9 cellular contexts compared by ENCODE assay signal in the genomic region with DNA sequence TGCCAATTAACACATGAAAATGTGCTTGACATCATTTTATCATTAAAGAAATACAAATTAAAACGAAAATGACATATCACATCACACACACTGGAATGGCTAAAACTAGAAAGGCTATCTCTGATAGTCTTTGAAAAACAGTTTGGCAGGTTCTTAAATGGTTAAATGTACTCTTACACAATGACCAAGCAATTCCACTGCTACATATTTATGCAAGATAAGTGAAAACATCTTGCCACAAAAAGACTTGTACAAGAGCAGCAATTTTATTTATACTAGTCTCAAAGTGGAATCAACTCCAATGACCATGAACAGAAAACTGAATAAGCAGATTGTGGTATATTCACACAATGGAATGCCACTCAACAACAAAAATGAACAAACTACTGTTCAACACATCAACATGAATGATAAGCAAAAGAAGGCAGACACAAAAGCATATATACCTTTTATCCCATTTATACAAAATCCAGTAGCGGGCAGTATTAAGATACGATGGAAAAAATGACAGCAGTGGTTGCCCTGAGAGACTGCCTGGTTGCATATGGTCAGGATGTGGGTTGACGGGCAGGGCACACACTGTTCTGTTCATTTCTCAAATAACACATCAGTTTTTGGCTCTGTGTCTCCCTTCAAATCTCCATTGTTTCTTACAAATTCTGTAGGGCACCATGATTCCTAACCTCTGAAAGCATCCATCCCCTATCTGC. TPM values are rescaled to one million over a fixed set of nuclear protein-coding genes. Genes with fewer than 3 reads are reported as not detected.
A peak's percentile ranks its signal among the peaks of the same experiment; 100 is the strongest.
DNase-seq lines count a peak whose midpoint lies in the region; ATAC-seq and TF ChIP-seq lines count a peak whose summit lies in the region.
"Had no signal": no experiment of that assay in that cellular context is flagged by ENCODE, and none has a peak within 500 bp of the region (broad histone marks: within the 10 kb centered on the region; RNA-seq: fewer than 3 reads in every experiment).

No MANE protein-coding gene starts in this region.

- TF ChIP-seq CTCF in chondrocyte (IDR thresholded peaks at IDR 0.05): no peak
- TF ChIP-seq CTCF in BE2C (IDR thresholded peaks at IDR 0.05; ENCODE audit: low read depth, low read length): no peak

- no peaks in the 10 kb centered on the region for H3K27me3 Mint-ChIP-seq in chondrocyte (ENCODE audit: low read depth)

- peak in 2 of 3 donors; percentile 24 to 34 for DNase-seq in stimulated activated CD4-positive, alpha-beta T cell treated with anti-CD3 and anti-CD28 coated beads, Interleukin-12 subunit alpha, Interleukin-12 subunit beta, amount 100 ng/mL, for 48 hours (ENCODE audit: low read depth in 2 of 3, low spot score in 1 of 3)
- DNase-seq in stimulated activated CD4-positive, alpha-beta T cell treated with anti-CD3 and anti-CD28 coated beads, Interleukin-2, amount 100 ng/mL, for 48 hours: no peak
- no peak for DNase-seq in chondrocyte (ENCODE audit: low spot score)
- peak; percentile 19 for DNase-seq in stimulated activated CD8-positive, alpha-beta memory T cell treated with anti-CD3 and anti-CD28 coated beads, Interleukin-15, amount 100 ng/mL, for 1 hour (ENCODE audit: low read depth)
- DNase-seq in AG08396 (ENCODE audit: low spot score): no peak
- DNase-seq in ACHN: no peak
- no peak for DNase-seq in BE2C

- H3K4me1 Mint-ChIP-seq in chondrocyte (ENCODE audit: low read depth): peaks cover 47% of the 10 kb centered on the region

- no peak overlapping the region for H3K4me3 ChIP-seq in BE2C (ENCODE audit: low read depth, low read length)
- H3K4me3 ChIP-seq: adrenal gland had no signal

- no peak overlapping the region for H3K4me3 Mint-ChIP-seq in chondrocyte (ENCODE audit: unreplicated experiment)

- H3K36me3 Mint-ChIP-seq in chondrocyte (ENCODE audit: low read depth): peaks cover 19% of the 10 kb centered on the region

- H3K9me3 Mint-ChIP-seq in chondrocyte (ENCODE audit: low read depth): peaks cover 2% of the 10 kb centered on the region

- no peaks in the 10 kb centered on the region for H3K4me1 ChIP-seq in BE2C

- H3K27me3 ChIP-seq in BE2C: no peaks in the 10 kb centered on the region
- H3K27me3 ChIP-seq: adrenal gland had no signal

- in situ Hi-C loops in ACHN (cut with HindIII; ENCODE audit: low pct_ligation_motif_present, low pct_unique_long_range_greater_than_20kb, low sequenced_read_pairs): no loop called here

- ATAC-seq in SK-N-SH treated with all-trans-retinoic acid at 6 μM for 48 hours: peak; percentile 92

- H3K36me3 ChIP-seq in BE2C: no peaks in the 10 kb centered on the region

- H3K27ac Mint-ChIP-seq in chondrocyte (ENCODE audit: unreplicated experiment): peak overlapping the region; percentile 74

- no peaks in the 10 kb centered on the region; the same call in 1 of the 2 replicates for H3K9me3 ChIP-seq in BE2C

TF ChIP-seq in SK-N-SH treated with all-trans-retinoic acid at 6 μM for 48 hours, 23 proteins besides CTCF, POLR2A, EP300 and RAD21:
- TF ChIP-seq TCF4 (CRISPR knock-in tag; IDR thresholded peaks at IDR 0.05; ENCODE audit: borderline replicate concordance): no peak
- no peak for TF ChIP-seq ZNF70 (CRISPR knock-in tag; IDR thresholded peaks at IDR 0.05)
- no peak for TF ChIP-seq ESRRG (CRISPR knock-in tag; IDR thresholded peaks at IDR 0.05)
- no peak for TF ChIP-seq CSDC2 (CRISPR knock-in tag; IDR thresholded peaks at IDR 0.05)
- no peak for TF ChIP-seq ZFP3 (CRISPR knock-in tag; IDR thresholded peaks at IDR 0.05)
- TF ChIP-seq, protein P1, sequence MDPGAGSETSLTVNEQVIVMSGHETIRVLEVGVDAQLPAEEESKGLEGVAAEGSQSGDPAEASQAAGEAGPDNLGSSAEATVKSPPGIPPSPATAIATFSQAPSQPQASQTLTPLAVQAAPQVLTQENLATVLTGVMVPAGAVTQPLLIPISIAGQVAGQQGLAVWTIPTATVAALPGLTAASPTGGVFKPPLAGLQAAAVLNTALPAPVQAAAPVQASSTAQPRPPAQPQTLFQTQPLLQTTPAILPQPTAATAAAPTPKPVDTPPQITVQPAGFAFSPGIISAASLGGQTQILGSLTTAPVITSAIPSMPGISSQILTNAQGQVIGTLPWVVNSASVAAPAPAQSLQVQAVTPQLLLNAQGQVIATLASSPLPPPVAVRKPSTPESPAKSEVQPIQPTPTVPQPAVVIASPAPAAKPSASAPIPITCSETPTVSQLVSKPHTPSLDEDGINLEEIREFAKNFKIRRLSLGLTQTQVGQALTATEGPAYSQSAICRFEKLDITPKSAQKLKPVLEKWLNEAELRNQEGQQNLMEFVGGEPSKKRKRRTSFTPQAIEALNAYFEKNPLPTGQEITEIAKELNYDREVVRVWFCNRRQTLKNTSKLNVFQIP (CRISPR knock-in tag; IDR thresholded peaks at IDR 0.05; ENCODE audit: borderline replicate concordance, low read depth): no peak
- TF ChIP-seq ARNTL (CRISPR knock-in tag; IDR thresholded peaks at IDR 0.05; ENCODE audit: borderline replicate concordance, low read depth): no peak
- TF ChIP-seq, protein P2, sequence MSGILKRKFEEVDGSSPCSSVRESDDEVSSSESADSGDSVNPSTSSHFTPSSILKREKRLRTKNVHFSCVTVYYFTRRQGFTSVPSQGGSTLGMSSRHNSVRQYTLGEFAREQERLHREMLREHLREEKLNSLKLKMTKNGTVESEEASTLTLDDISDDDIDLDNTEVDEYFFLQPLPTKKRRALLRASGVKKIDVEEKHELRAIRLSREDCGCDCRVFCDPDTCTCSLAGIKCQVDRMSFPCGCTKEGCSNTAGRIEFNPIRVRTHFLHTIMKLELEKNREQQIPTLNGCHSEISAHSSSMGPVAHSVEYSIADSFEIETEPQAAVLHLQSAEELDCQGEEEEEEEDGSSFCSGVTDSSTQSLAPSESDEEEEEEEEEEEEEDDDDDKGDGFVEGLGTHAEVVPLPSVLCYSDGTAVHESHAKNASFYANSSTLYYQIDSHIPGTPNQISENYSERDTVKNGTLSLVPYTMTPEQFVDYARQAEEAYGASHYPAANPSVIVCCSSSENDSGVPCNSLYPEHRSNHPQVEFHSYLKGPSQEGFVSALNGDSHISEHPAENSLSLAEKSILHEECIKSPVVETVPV (CRISPR knock-in tag; IDR thresholded peaks at IDR 0.05): no peak
- no peak for TF ChIP-seq ISL1 (CRISPR knock-in tag; IDR thresholded peaks at IDR 0.05)
- no peak for TF ChIP-seq TOX (CRISPR knock-in tag; IDR thresholded peaks at IDR 0.05; ENCODE audit: borderline replicate concordance)
- TF ChIP-seq ZC3H10 (CRISPR knock-in tag; IDR thresholded peaks at IDR 0.05): no peak
- no peak for TF ChIP-seq ZNF565 (CRISPR knock-in tag; conservative IDR thresholded peaks at IDR 0.05; ENCODE audit: low read depth)
- no peak for TF ChIP-seq PPARA (CRISPR knock-in tag; IDR thresholded peaks at IDR 0.05; ENCODE audit: borderline replicate concordance)
- no peak for TF ChIP-seq BACH2 (CRISPR knock-in tag; IDR thresholded peaks at IDR 0.05; ENCODE audit: borderline replicate concordance)

RNA-seq across cellular contexts. Expression of a gene that starts 25.3 kb away (rescaled TPM):
- 57.6 to 67.0 TPM (median 66.7 TPM) in 3 replicates for total RNA-seq in chondrocyte
- polyA plus RNA-seq in BE2C (2012; ENCODE audit: insufficient read depth, insufficient read length, low read depth): 0.79 TPM

Comparison
In these comparisons a context has a peak if more than half of its experiments do, and no peak if none do; other contexts are left out.
1. DNase-seq: peak in stimulated activated CD4-positive, alpha-beta T cell treated with anti-CD3 and anti-CD28 coated beads, Interleukin-12 subunit alpha, Interleukin-12 subunit beta, amount 100 ng/mL, for 48 hours (2 of 3) and stimulated activated CD8-positive, alpha-beta memory T cell treated with anti-CD3 and anti-CD28 coated beads, Interleukin-15, amount 100 ng/mL, for 1 hour (single experiment); none in stimulated activated CD4-positive, alpha-beta T cell treated with anti-CD3 and anti-CD28 coated beads, Interleukin-2, amount 100 ng/mL, for 48 hours (0 of 2), chondrocyte (single experiment), AG08396 (single experiment), ACHN (single experiment) and BE2C (single experiment).